8 cellular contexts compared by ENCODE assay signal in the genomic region with DNA sequence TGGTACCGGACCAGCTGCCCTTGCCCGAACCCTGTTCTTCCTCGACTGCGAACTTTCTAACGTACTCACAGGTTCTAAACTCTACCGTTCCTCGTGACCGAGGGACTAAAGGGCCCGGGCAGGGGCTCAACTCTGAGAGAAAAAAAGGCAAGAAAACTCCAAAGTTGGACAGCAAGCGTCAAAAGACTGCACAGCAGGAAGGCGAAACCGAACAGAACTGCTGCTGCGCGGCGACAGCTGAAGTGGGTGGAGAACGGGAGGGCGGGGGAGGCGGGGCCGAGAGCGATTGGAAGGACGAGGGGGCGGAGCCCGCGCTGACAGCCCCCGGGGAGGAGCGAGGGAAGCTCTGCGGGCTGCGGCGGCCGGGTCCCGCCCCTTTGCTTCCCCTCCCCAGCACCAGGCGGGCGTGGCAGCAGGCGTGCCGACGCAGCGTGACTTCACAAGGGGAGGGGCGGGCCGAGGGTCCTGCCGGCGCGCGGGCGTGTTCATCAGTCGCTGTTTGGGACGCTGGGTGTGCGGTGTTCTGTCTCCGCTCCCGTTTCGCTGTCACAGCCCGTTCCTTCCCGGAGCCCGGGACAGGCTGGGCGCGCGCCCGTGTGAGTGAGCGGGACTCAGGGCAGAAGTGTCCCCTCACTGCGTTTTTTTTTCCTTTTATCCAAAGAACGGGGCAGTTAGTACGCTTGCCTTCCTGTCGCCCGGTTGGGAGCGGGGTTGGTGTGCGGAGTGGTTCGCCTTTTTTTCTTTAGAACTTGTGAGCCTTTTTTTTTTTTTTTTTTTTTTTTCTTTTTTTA. TPM values are rescaled to one million over a fixed set of nuclear protein-coding genes. Genes with fewer than 3 reads are reported as not detected.
DNase-seq lines count a peak whose midpoint lies in the region; ATAC-seq and TF ChIP-seq lines count a peak whose summit lies in the region.

A gene with protein sequence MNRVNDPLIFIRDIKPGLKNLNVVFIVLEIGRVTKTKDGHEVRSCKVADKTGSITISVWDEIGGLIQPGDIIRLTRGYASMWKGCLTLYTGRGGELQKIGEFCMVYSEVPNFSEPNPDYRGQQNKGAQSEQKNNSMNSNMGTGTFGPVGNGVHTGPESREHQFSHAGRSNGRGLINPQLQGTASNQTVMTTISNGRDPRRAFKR (plus strand): TSS at position 491 of the 791 bp plus-strand sequence. CDS start 479 bp downstream, outside the sequence.

- H3K4me3 ChIP-seq in ascending aorta (peak within 1 kb of the TSS; percentile 55 to 82), right cardiac atrium (ENCODE audit: low read length) (peak within 1 kb of the TSS; percentile 77), uterus (peak within 1 kb of the TSS; percentile 71 to 76)

- TF ChIP-seq CTCF in ascending aorta (IDR thresholded peaks at IDR 0.05) (no peak), uterus (IDR thresholded peaks at IDR 0.05) (peak in 2 of 4 experiments; percentile 10 to 11)

- H3K27ac ChIP-seq in ascending aorta (peak within 1 kb of the TSS; percentile 90 to 96), right cardiac atrium (ENCODE audit: low read length) (peak within 1 kb of the TSS; percentile 99), uterus (peak within 1 kb of the TSS; percentile 94 to 95)

- under 1% methylated on average over 66 of the region's 66 CpGs for WGBS in right cardiac atrium

- intact Hi-C loops in ascending aorta (cut with DNase I): loop anchor here (5.0 to 10.0 kb wide), 3 partner anchors 313 to 1143 kb away; a partner anchor contains a TSS
- intact Hi-C loops in right cardiac atrium (cut with DNase I): no loop called here
- intact Hi-C loops in uterus (cut with DNase I; ENCODE audit: low total_unique reads): no loop called here

- H3K36me3 ChIP-seq in ascending aorta (peaks cover 0 to 5% of the 10 kb centered on the region in 2 donors), uterus (no peaks in the 10 kb centered on the region)

- DNase-seq in NCI-H2029 treated with DMSO at 0.1 percent for 48 hours (lab: John Stamatoyannopoulos, UW): peak; percentile 80
- DNase-seq in T-helper 22 cell (ENCODE audit: low read depth): peak; percentile 98
- DNase-seq in ascending aorta (ENCODE audit: low spot score in 2 of 2): peak; percentile 95 to 99
- DNase-seq in right cardiac atrium: peak; percentile 100
- DNase-seq in putamen (ENCODE audit: low spot score): peak; percentile 98
- peak; percentile 99 for DNase-seq in uterus

- ATAC-seq in GM18508 (IDR thresholded peaks at IDR 0.05; ENCODE audit: insufficient read depth, unreplicated experiment): peak; percentile 30
- peak; percentile 67 for ATAC-seq in HG02981 (IDR thresholded peaks at IDR 0.05; ENCODE audit: unreplicated experiment)
- ATAC-seq in right cardiac atrium: peak; percentile 100

- TF ChIP-seq POLR2A in uterus (IDR thresholded peaks at IDR 0.05): peak; percentile 99 to 100

- H3K9me3 ChIP-seq in ascending aorta (no peaks in the 10 kb centered on the region), right cardiac atrium (ENCODE audit: control insufficient read depth, low read length) (no peaks in the 10 kb centered on the region), uterus (no peaks in the 10 kb centered on the region)

- H3K4me1 ChIP-seq in ascending aorta (peaks cover 4 to 10% of the 10 kb centered on the region in 2 donors), right cardiac atrium (ENCODE audit: control insufficient read depth, insufficient read depth, low read length) (no peaks in the 10 kb centered on the region), uterus (no peaks in the 10 kb centered on the region)

- H3K27me3 ChIP-seq in ascending aorta (no peaks in the 10 kb centered on the region), right cardiac atrium (ENCODE audit: control insufficient read depth, insufficient read depth) (no peaks in the 10 kb centered on the region), uterus (no peaks in the 10 kb centered on the region)

RNA-seq across cellular contexts. Expression of the gene that starts here (rescaled TPM):
- total RNA-seq in ascending aorta: 38.5 TPM
- 10 to 100 TPM in 1 of 4 donors, 1 to 10 TPM in 3; 4.7 to 11.1 (median 8.4) TPM for total RNA-seq in right cardiac atrium
- 4.6 TPM for polyA plus RNA-seq in right cardiac atrium
- 10 to 100 TPM in 3 of 4 donors, 1 to 10 TPM in 1; 2.3 to 43.3 (median 22.2) TPM for total RNA-seq in uterus

Comparison
In these comparisons a context has a peak if more than half of its experiments do, and no peak if none do; other contexts are left out.
1. Peak in every context shown above with its lines: DNase-seq, ATAC-seq, H3K4me3 ChIP-seq and H3K27ac ChIP-seq.
2. ATAC-seq: peak in every context shown above with its lines; median percentile 100 in right cardiac atrium; 67 in HG02981; 30 in GM18508.